12 cellular contexts compared by ENCODE assay signal in genomic region chr11:32213223-32213622, GRCh38.
A peak's percentile ranks its signal among the peaks of the same experiment; 100 is the strongest.
DNase-seq lines count a peak whose midpoint lies in the region; ATAC-seq and TF ChIP-seq lines count a peak whose summit lies in the region.
"Had no signal": no experiment of that assay in that cellular context is flagged by ENCODE, and none has a peak within 500 bp of the region (broad histone marks: within the 10 kb centered on the region; RNA-seq: fewer than 3 reads in every experiment).

No MANE protein-coding gene starts in this region.

- POLR2A ChIA-PET in IMR-90 (lab: Charles Lee; ENCODE audit: unreplicated experiment): no interaction called here

- H4K20me1 ChIP-seq in IMR-90 (ENCODE audit: insufficient read depth, low read length): no peaks in the 10 kb centered on the region

- H4K8ac ChIP-seq in IMR-90 (ENCODE audit: low read depth in 2 of 2, low read length in 2 of 2): no peak overlapping the region

- dilution Hi-C loops in IMR-90 (cut with HindIII; ENCODE audit: low sequenced_read_pairs, unreplicated experiment): no loop called here

- peak; percentile 20 to 51 for DNase-seq in activated CD4-positive, alpha-beta T cell treated with anti-CD3 and anti-CD28 coated beads, Interleukin-2, amount 50 U/mL, for 48 hours
- no peak for DNase-seq in activated CD4-positive, alpha-beta T cell treated with anti-CD3 and anti-CD28 coated beads for 4 hours
- DNase-seq in IMR-90 (peak; percentile 74), choroid plexus epithelial cell (ENCODE audit: low read depth) (peak; percentile 67), NCI-H345 treated with DMSO at 0.1 percent for 48 hours (lab: John Stamatoyannopoulos, UW; ENCODE audit: unreplicated experiment) (no peak)
- DNase-seq in stimulated activated CD4-positive, alpha-beta T cell treated with anti-CD3 and anti-CD28 coated beads, Interleukin-2, amount 100 ng/mL, for 24 hours: peak; percentile 20 to 24
- DNase-seq: activated B cell treated with CpG ODN at 0.5 μM for 24 hours, hippocampal formation, naive B cell, NCI-H1436 treated with DMSO at 0.1 percent for 48 hours had no signal

- no TSS peak for BruUV-seq in IMR-90 (replicated peaks; lab: Mats Ljungman, UMichigan)

- 0% methylated on average over 1 of the region's 5 CpGs; no CpG with 5 or more reads in 1 of the 2 experiments for WGBS in IMR-90 (ENCODE audit: extremely low coverage in 2 of 2, insufficient read length in 1 of 2), 2 experiments

- no peaks in the 10 kb centered on the region for H3K9me1 ChIP-seq in IMR-90 (ENCODE audit: insufficient read depth, low read length)

- no peak overlapping the region for H2BK5ac ChIP-seq in IMR-90 (ENCODE audit: low read depth, low read length, poor library complexity, severe bottlenecking)

- H3K36me3 ChIP-seq in IMR-90 (ENCODE audit: control insufficient read depth, insufficient read depth, low read length): no peaks in the 10 kb centered on the region

- no peak for TF ChIP-seq POLR2A in IMR-90 (IDR thresholded peaks at IDR 0.05; ENCODE audit: low read depth, low read length)

- H3K4me2 ChIP-seq in IMR-90 (ENCODE audit: low read depth, low read length): peak overlapping the region; percentile 56; the same call in 1 of the 2 replicates

- no peak overlapping the region for H2BK15ac ChIP-seq in IMR-90 (ENCODE audit: low read depth, low read length)

- H3K14ac ChIP-seq in IMR-90 (replicated peaks; ENCODE audit: low read depth, low read length): no peak overlapping the region

- no peak overlapping the region for H3K27ac ChIP-seq in IMR-90 (ENCODE audit: insufficient read depth, low read length)

- H3K27me3 ChIP-seq in IMR-90 (ENCODE audit: control insufficient read depth, insufficient read depth, low read length): no peaks in the 10 kb centered on the region

- no peak overlapping the region for H2AFZ ChIP-seq in IMR-90 (replicated peaks; ENCODE audit: low read length, poor library complexity)

- TF ChIP-seq CTCF in IMR-90 (conservative IDR thresholded peaks at IDR 0.05; ENCODE audit: low read depth, low read length) (no peak), choroid plexus epithelial cell (conservative IDR thresholded peaks at IDR 0.05; ENCODE audit: low read depth, low read length) (no peak)

- H3K4me3 ChIP-seq in IMR-90 (ENCODE audit: insufficient read depth, low read depth, low read length) (no peak overlapping the region), choroid plexus epithelial cell (ENCODE audit: low read depth, low read length) (no peak overlapping the region)

- H3K79me1 ChIP-seq in IMR-90 (ENCODE audit: low read depth in 1 of 2, low read length in 2 of 2): no peaks in the 10 kb centered on the region

- no peaks in the 10 kb centered on the region for H3K9me3 ChIP-seq in IMR-90 (ENCODE audit: control insufficient read depth, insufficient read depth, low read length)

- no peak overlapping the region for H4K5ac ChIP-seq in IMR-90 (ENCODE audit: low read depth, low read length)

- no peak overlapping the region for H3K4ac ChIP-seq in IMR-90 (ENCODE audit: low read depth, low read length)

- H2BK120ac ChIP-seq in IMR-90 (ENCODE audit: low read depth, low read length): no peak overlapping the region

- intact Hi-C loops in IMR-90 (cut with micrococcal nuclease): no loop called here

- no peak overlapping the region for H2BK20ac ChIP-seq in IMR-90 (ENCODE audit: low read depth, low read length)

- no peak overlapping the region for H4K91ac ChIP-seq in IMR-90 (ENCODE audit: insufficient read depth, low read depth, low read length)

- no peak for TF ChIP-seq RAD21 in IMR-90 (IDR thresholded peaks at IDR 0.05; ENCODE audit: low read length)

- H2AK9ac ChIP-seq in IMR-90 (replicated peaks; ENCODE audit: low read depth, low read length, poor library complexity): no peak overlapping the region

- CTCF ChIA-PET in IMR-90 (lab: Yijun Ruan, JAX): no interaction called here

- in situ Hi-C loops in IMR-90 (cut with MboI; ENCODE audit: low sequenced_read_pairs): no loop called here

- H3K4me1 ChIP-seq in IMR-90 (ENCODE audit: control insufficient read depth, insufficient read depth, low read length): no peaks in the 10 kb centered on the region

- ATAC-seq in IMR-90 (ENCODE audit: low read depth) (peak; percentile 56; the same call in 1 of the 2 replicates), GM21447 (IDR thresholded peaks at IDR 0.05; ENCODE audit: unreplicated experiment) (no peak), GM19455 (IDR thresholded peaks at IDR 0.05; ENCODE audit: unreplicated experiment) (no peak)

- no peak overlapping the region for H3K23ac ChIP-seq in IMR-90 (ENCODE audit: low read depth, low read length)

- H3K18ac ChIP-seq in IMR-90 (ENCODE audit: low read depth, low read length): no peak overlapping the region

- H3K9ac ChIP-seq in IMR-90 (ENCODE audit: low read depth, low read length): no peak overlapping the region

- H3K56ac ChIP-seq in IMR-90 (ENCODE audit: extremely low read depth, insufficient read depth, low read length): no peak overlapping the region

- no peak overlapping the region for H2AK5ac ChIP-seq in IMR-90 (ENCODE audit: low read depth, low read length)

TF ChIP-seq in IMR-90, 13 proteins besides CTCF, POLR2A, EP300 and RAD21:
- TF ChIP-seq CEBPB (IDR thresholded peaks at IDR 0.05; ENCODE audit: low read depth, low read length) (no peak), RFX5 (IDR thresholded peaks at IDR 0.05; ENCODE audit: low read depth, low read length) (no peak), RCOR1 (IDR thresholded peaks at IDR 0.05; ENCODE audit: insufficient replicate concordance, low read length) (no peak), BHLHE40 (IDR thresholded peaks at IDR 0.05; ENCODE audit: low read depth, low read length) (no peak), USF2 (IDR thresholded peaks at IDR 0.05; ENCODE audit: low read depth, low read length) (no peak), NFE2L2 (IDR thresholded peaks at IDR 0.05; ENCODE audit: low read depth, low read length) (no peak), MXI1 (IDR thresholded peaks at IDR 0.05; ENCODE audit: borderline replicate concordance, low read depth, low read length) (no peak), ELK1 (IDR thresholded peaks at IDR 0.05; ENCODE audit: borderline replicate concordance, low read depth, low read length) (no peak), MAFK (IDR thresholded peaks at IDR 0.05; ENCODE audit: low read depth, low read length) (no peak), MAZ (IDR thresholded peaks at IDR 0.05; ENCODE audit: borderline replicate concordance, low read depth, low read length) (no peak), CHD1 (IDR thresholded peaks at IDR 0.05; ENCODE audit: low read depth, low read length) (no peak), FOS (IDR thresholded peaks at IDR 0.05; ENCODE audit: low read depth, low read length) (no peak), SMC3 (IDR thresholded peaks at IDR 0.05; ENCODE audit: low read depth, low read length) (no peak)
TF ChIP-seq in IMR-90: peak in this region for 0.

Comparison
In these comparisons a context has a peak if more than half of its experiments do, and no peak if none do; other contexts are left out.
1. DNase-seq: peak in activated CD4-positive, alpha-beta T cell treated with anti-CD3 and anti-CD28 coated beads, Interleukin-2, amount 50 U/mL, for 48 hours (2 of 2), IMR-90 (single experiment), choroid plexus epithelial cell (single experiment) and stimulated activated CD4-positive, alpha-beta T cell treated with anti-CD3 and anti-CD28 coated beads, Interleukin-2, amount 100 ng/mL, for 24 hours (2 of 2); none in activated CD4-positive, alpha-beta T cell treated with anti-CD3 and anti-CD28 coated beads for 4 hours (0 of 2) and NCI-H345 treated with DMSO at 0.1 percent for 48 hours (single experiment).